In the genomic region with DNA sequence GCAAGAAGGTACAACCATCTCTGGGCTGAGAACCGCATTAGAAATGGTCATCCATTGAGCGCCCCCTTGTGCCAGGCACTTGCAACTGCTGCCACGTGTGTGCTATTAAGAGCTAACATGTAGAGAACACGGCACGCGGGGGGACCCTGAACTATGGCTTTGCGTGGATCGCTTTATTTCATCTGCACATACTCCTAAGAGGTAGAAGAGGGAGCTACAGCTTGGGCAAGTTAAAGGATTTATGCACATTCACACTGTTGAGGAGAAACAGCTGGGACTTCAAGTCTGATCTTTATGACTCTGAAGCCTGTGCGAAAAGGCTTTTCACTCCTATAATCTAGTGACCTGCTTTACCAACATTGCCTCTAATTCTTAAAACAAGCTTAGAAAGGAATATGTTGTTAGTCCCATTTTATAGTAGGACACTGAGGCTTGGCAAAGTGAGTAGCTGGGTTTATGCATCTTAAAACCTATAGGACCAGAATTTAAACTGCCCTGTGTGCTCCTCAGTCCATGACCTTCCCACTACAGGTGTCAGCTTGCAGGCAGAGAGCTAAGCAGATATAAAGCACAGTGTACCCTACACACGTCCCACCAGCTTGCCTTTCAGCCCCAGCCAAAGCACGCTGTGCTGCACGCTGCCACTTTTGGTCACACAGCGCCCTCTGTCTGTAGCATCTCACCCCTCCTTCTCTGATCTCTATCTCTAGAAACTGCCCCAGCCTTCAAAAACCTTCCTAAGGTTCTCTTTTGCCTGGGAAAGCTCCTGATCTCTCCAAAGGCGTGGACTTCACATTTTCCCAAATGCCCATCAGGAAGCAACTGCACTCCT, we compare ENCODE assay signal across 8 cellular contexts. TPM values are rescaled to one million over a fixed set of nuclear protein-coding genes. Genes with fewer than 3 reads are reported as not detected.
DNase-seq lines count a peak whose midpoint lies in the region; ATAC-seq and TF ChIP-seq lines count a peak whose summit lies in the region.

No MANE protein-coding gene starts in this region.

- peak; percentile 68 for ATAC-seq in GM19468 (IDR thresholded peaks at IDR 0.05; ENCODE audit: extremely low read depth, unreplicated experiment)
- ATAC-seq in lung (ENCODE audit: insufficient read depth, low FRiP score), result peak; percentile 93

- H3K4me3 ChIP-seq in CD8-positive, alpha-beta memory T cell (ENCODE audit: low read length), result peak overlapping the region; percentile 35
- H3K4me3 ChIP-seq in duodenal mucosa (ENCODE audit: low read depth in 1 of 2, low read length in 2 of 2) (peak overlapping the region; percentile 19 to 43), lung (no peak overlapping the region)

- H3K27me3 ChIP-seq in CD8-positive, alpha-beta memory T cell (ENCODE audit: insufficient read depth, low read length, poor library complexity, severe bottlenecking), result no peaks in the 10 kb centered on the region
- H3K27me3 ChIP-seq in duodenal mucosa (ENCODE audit: control insufficient read depth in 1 of 2, insufficient read depth in 2 of 2, low read length in 2 of 2) (peaks cover 3 to 7% of the 10 kb centered on the region in 2 donors), lung (ENCODE audit: control insufficient read depth, insufficient read depth) (no peaks in the 10 kb centered on the region)

- H3K9me3 Mint-ChIP-seq in CD8-positive, alpha-beta memory T cell, result no peaks in the 10 kb centered on the region

- no peak overlapping the region for H3K27ac ChIP-seq in CD8-positive, alpha-beta memory T cell (ENCODE audit: low read depth, low read length)
- no peak overlapping the region for H3K27ac ChIP-seq in duodenal mucosa (ENCODE audit: low read depth, low read length)
- no peak overlapping the region for H3K27ac ChIP-seq in lung (ENCODE audit: low read depth in 1 of 2, low read length in 1 of 2)

- no peaks in the 10 kb centered on the region for H3K9me3 ChIP-seq in CD8-positive, alpha-beta memory T cell (ENCODE audit: low read length)
- H3K9me3 ChIP-seq in duodenal mucosa (ENCODE audit: control insufficient read depth in 1 of 2, low read length in 2 of 2) (no peaks in the 10 kb centered on the region), lung (ENCODE audit: control insufficient read depth in 2 of 2, insufficient read depth in 1 of 2, low read length in 1 of 2) (no peaks in the 10 kb centered on the region)

- no peak overlapping the region for H3K9ac ChIP-seq in duodenal mucosa (ENCODE audit: low read depth in 1 of 2, low read length in 2 of 2)

- peak overlapping the region in 4 of 8 donors; percentile 25 to 71 (median 48) for H3K27ac Mint-ChIP-seq in CD8-positive, alpha-beta memory T cell

- peak; percentile 95 for TF ChIP-seq CTCF in lung (IDR thresholded peaks at IDR 0.05; ENCODE audit: control extremely low read depth, extremely low read depth)

- WGBS in lung, 2 donors, result 5 to 7% methylated on average over 14 of the region's 14 CpGs

- no peaks in the 10 kb centered on the region for H3K36me3 ChIP-seq in CD8-positive, alpha-beta memory T cell (ENCODE audit: insufficient read depth, low read length)
- H3K36me3 ChIP-seq in duodenal mucosa (ENCODE audit: control insufficient read depth in 1 of 2, insufficient read depth in 2 of 2, low read length in 2 of 2) (no peaks in the 10 kb centered on the region), lung (ENCODE audit: control insufficient read depth in 2 of 2, insufficient read depth in 2 of 2, low read length in 2 of 2) (peaks cover 0 to 1% of the 10 kb centered on the region in 2 donors)

- H3K27me3 Mint-ChIP-seq in CD8-positive, alpha-beta memory T cell, result peaks cover 3 to 11% of the 10 kb centered on the region in 2 donors

- POLR2A ChIA-PET in CD8-positive, alpha-beta memory T cell (lab: Charles Lee), result interaction anchor here (0.6 to 1.5 kb wide), 3 partner anchors 31 to 267 kb away, joined by 5 read pairs; a partner anchor contains a TSS

- H3K36me3 Mint-ChIP-seq in CD8-positive, alpha-beta memory T cell, result no peaks in the 10 kb centered on the region

- peaks cover 16 to 19% (median 18%) of the 10 kb centered on the region in 3 donors for H3K4me1 Mint-ChIP-seq in CD8-positive, alpha-beta memory T cell

- H3K4me1 ChIP-seq in CD8-positive, alpha-beta memory T cell (ENCODE audit: insufficient read depth, low read length), result peaks cover 17% of the 10 kb centered on the region
- peaks cover 11 to 14% of the 10 kb centered on the region in 2 donors for H3K4me1 ChIP-seq in duodenal mucosa (ENCODE audit: control insufficient read depth in 1 of 2, insufficient read depth in 2 of 2, low read length in 2 of 2)
- H3K4me1 ChIP-seq in lung (ENCODE audit: control insufficient read depth in 2 of 2, insufficient read depth in 2 of 2, low read length in 2 of 2), result peaks cover 0 to 6% of the 10 kb centered on the region in 2 donors

- peak; percentile 63 to 84 (median 71) for DNase-seq in CD8-positive, alpha-beta memory T cell
- DNase-seq in HK-2 (ENCODE audit: unreplicated experiment) (peak; percentile 65), NCI-H774 (lab: John Stamatoyannopoulos, UW) (peak; percentile 61), lung (ENCODE audit: low spot score) (peak; percentile 82)
- peak; percentile 81 for DNase-seq in activated CD4-positive, alpha-beta T cell treated with anti-CD3 and anti-CD28 coated beads, Interleukin-2, amount 50 U/mL, for 4 hours
- peak; percentile 66 for DNase-seq in stimulated activated CD8-positive, alpha-beta memory T cell treated with anti-CD3 and anti-CD28 coated beads, Interleukin-15, amount 100 ng/mL, for 1 hour (ENCODE audit: low read depth)

- H3K4me3 Mint-ChIP-seq in CD8-positive, alpha-beta memory T cell, result peak overlapping the region; percentile 4 to 82 (median 78)

- CTCF ChIA-PET in CD8-positive, alpha-beta memory T cell (lab: Charles Lee), result interaction anchor here (0.6 to 4.0 kb wide), 80 partner anchors 8 to 814 kb away, joined by 3 to 44 read pairs (median 6); a partner anchor contains a TSS

RNA-seq across cellular contexts. Expression of a gene that starts 57.8 kb away (rescaled TPM):
- 1 to 10 TPM; 4.4 to 5.8 TPM for total RNA-seq in CD8-positive, alpha-beta memory T cell
- polyA plus RNA-seq in CD8-positive, alpha-beta memory T cell, result 2.6 TPM
- 1 to 10 TPM; 4.5 to 7.0 TPM for total RNA-seq in lung
- polyA plus RNA-seq in lung, result 1 to 10 TPM; 2.9 to 5.4 TPM
